In genomic region chr18:36189486-36189885, GRCh38 we compare ENCODE assay signal across 15 cellular contexts. TPM values are rescaled to one million over a fixed set of nuclear protein-coding genes. Genes with fewer than 3 reads are reported as not detected.
"Had no signal": no experiment of that assay in that cellular context is flagged by ENCODE, and none has a peak within 500 bp of the region (broad histone marks: within the 10 kb centered on the region; RNA-seq: fewer than 3 reads in every experiment).

No MANE protein-coding gene starts in this region.

- H3K27me3 ChIP-seq: adrenal gland, ovary, sigmoid colon had no signal

- H3K4me2 ChIP-seq: neural progenitor cell had no signal

- H2AFZ ChIP-seq: neural progenitor cell had no signal

- H3K4me3 ChIP-seq: neural progenitor cell, ovary, sigmoid colon, thoracic aorta had no signal

- DNase-seq: activated CD4-positive, alpha-beta T cell treated with anti-CD3 and anti-CD28 coated beads, Interleukin-2, amount 10 ng/mL, durations not matched to agents 7 days and 5 days; activated naive CD4-positive, alpha-beta T cell treated with anti-CD3 and anti-CD28 coated beads, Interleukin-2, amount 10 ng/mL, durations not matched to agents 7 days and 5 days; effector memory CD4-positive, alpha-beta T cell; foreskin fibroblast; glutamatergic neuron; immature natural killer cell; mesenchymal stem cell; sigmoid colon; stimulated activated CD4-positive, alpha-beta T cell treated with anti-CD3 and anti-CD28 coated beads, Interleukin-2, amount 100 ng/mL, for 24 hours had no signal

- H3K9me3 ChIP-seq: adrenal gland, ovary, sigmoid colon, thoracic aorta had no signal

- ATAC-seq: stimulated activated effector memory CD8-positive, alpha-beta T cell treated with anti-CD3 and anti-CD28 coated beads, Interleukin-12 subunit alpha, Interleukin-12 subunit beta, amount 100 ng/mL, for 72 hours had no signal

- H3K9me3 Mint-ChIP-seq: activated CD4-positive, alpha-beta T cell treated with anti-CD3 and anti-CD28 coated beads, Interleukin-2, amount 10 ng/mL, durations not matched to agents 7 days and 5 days; activated naive CD4-positive, alpha-beta T cell treated with anti-CD3 and anti-CD28 coated beads, Interleukin-2, amount 10 ng/mL, durations not matched to agents 7 days and 5 days; central memory CD8-positive, alpha-beta T cell; immature natural killer cell; neural progenitor cell; stimulated activated effector memory CD8-positive, alpha-beta T cell treated with anti-CD3 and anti-CD28 coated beads, Interleukin-12 subunit alpha, Interleukin-12 subunit beta, amount 100 ng/mL, for 72 hours had no signal

- H3K27ac Mint-ChIP-seq: activated CD4-positive, alpha-beta T cell treated with anti-CD3 and anti-CD28 coated beads, Interleukin-2, amount 10 ng/mL, durations not matched to agents 7 days and 5 days; activated naive CD4-positive, alpha-beta T cell treated with anti-CD3 and anti-CD28 coated beads, Interleukin-2, amount 10 ng/mL, durations not matched to agents 7 days and 5 days; immature natural killer cell; neural progenitor cell; stimulated activated effector memory CD8-positive, alpha-beta T cell treated with anti-CD3 and anti-CD28 coated beads, Interleukin-12 subunit alpha, Interleukin-12 subunit beta, amount 100 ng/mL, for 72 hours had no signal

- H3K36me3 Mint-ChIP-seq: activated naive CD4-positive, alpha-beta T cell treated with anti-CD3 and anti-CD28 coated beads, Interleukin-2, amount 10 ng/mL, durations not matched to agents 7 days and 5 days; immature natural killer cell; neural progenitor cell; stimulated activated effector memory CD8-positive, alpha-beta T cell treated with anti-CD3 and anti-CD28 coated beads, Interleukin-12 subunit alpha, Interleukin-12 subunit beta, amount 100 ng/mL, for 72 hours had no signal

- H3K27ac ChIP-seq: neural progenitor cell, sigmoid colon, thoracic aorta had no signal

- H3K36me3 ChIP-seq: adrenal gland, neural progenitor cell, ovary, sigmoid colon, thoracic aorta had no signal

- H3K9ac ChIP-seq: neural progenitor cell had no signal

RNA-seq across cellular contexts. Expression of gene MOCOS, which starts 2.2 kb away (rescaled TPM):
- polyA plus RNA-seq: immature natural killer cell had no signal
